Comparison of ENCODE assay signal across 10 cellular contexts in the genomic region with DNA sequence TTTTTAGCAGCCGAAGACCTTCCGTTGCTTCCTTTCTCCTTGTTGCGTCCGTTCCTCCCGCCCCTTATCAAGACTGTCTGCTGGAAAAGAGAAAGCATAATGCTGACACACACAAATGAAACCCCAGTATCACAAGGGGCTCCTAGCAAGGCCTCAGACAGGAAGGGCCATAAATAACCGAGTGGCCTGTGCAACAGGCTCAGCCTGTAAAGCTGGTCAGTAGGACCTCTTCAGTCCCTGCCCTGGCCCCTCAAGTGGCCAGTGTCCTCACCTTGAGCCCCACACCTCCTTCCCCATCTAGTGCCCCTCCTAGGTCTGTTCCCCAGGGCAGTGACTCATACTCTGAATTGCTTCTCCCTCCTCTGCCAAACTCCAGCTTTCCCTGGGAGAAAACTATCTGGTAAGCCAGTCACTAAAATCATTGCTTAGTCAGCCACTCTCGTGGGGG.
DNase-seq lines count a peak whose midpoint lies in the region; ATAC-seq and TF ChIP-seq lines count a peak whose summit lies in the region.
"Had no signal": no experiment of that assay in that cellular context is flagged by ENCODE, and none has a peak within 500 bp of the region (broad histone marks: within the 10 kb centered on the region; RNA-seq: fewer than 3 reads in every experiment).

No MANE protein-coding gene starts in this region.

- TF ChIP-seq CTCF in adrenal gland (IDR thresholded peaks at IDR 0.05): no peak
- no peak for TF ChIP-seq CTCF in GM10266 (IDR thresholded peaks at IDR 0.05; ENCODE audit: control insufficient read depth, insufficient read depth, low read depth, missing control alignments)

- peaks cover 7 to 26% of the 10 kb centered on the region in 2 donors for H3K4me1 ChIP-seq in adrenal gland (replicated peaks in 1 of 2)
- H3K4me1 ChIP-seq in right cardiac atrium (ENCODE audit: control insufficient read depth, insufficient read depth, low read length): peaks cover 6% of the 10 kb centered on the region
- H3K4me1 ChIP-seq in skeletal muscle tissue (ENCODE audit: control insufficient read depth in 3 of 3, insufficient read depth in 3 of 3, low read length in 3 of 3): peaks cover 0 to 9% (median 3%) of the 10 kb centered on the region in 3 donors

- H3K27ac ChIP-seq in adrenal gland (peak overlapping the region; percentile 51 to 87 (median 66)), right cardiac atrium (ENCODE audit: low read length) (peak overlapping the region; percentile 86), skeletal muscle tissue (ENCODE audit: low read depth, low read length) (peak overlapping the region; percentile 18)

- intact Hi-C loops in adrenal gland (cut with DNase I): loop anchor here in 1 of 2 donors (5.0 kb wide), 1 partner anchor 53 kb away; no protein-coding TSS in a partner anchor
- intact Hi-C loops in right cardiac atrium (cut with DNase I): loop anchor here in 1 of 4 donors (10.0 kb wide), 1 partner anchor 50 kb away; no protein-coding TSS in a partner anchor

- no peaks in the 10 kb centered on the region for H3K9me3 ChIP-seq in adrenal gland (replicated peaks in 1 of 3)
- no peaks in the 10 kb centered on the region for H3K9me3 ChIP-seq in right cardiac atrium (ENCODE audit: control insufficient read depth, low read length)
- no peaks in the 10 kb centered on the region for H3K9me3 ChIP-seq in skeletal muscle tissue (ENCODE audit: control insufficient read depth in 3 of 3, low read length in 3 of 3)

- H3K4me3 ChIP-seq in adrenal gland: no peak overlapping the region
- no peak overlapping the region for H3K4me3 ChIP-seq in right cardiac atrium (ENCODE audit: low read length)
- no peak overlapping the region for H3K4me3 ChIP-seq in skeletal muscle tissue (ENCODE audit: low read length in 3 of 3)

- TF ChIP-seq POLR2A in adrenal gland (IDR thresholded peaks at IDR 0.05): no peak

- ATAC-seq in right cardiac atrium: peak; percentile 86 to 93
- ATAC-seq in activated naive CD4-positive, alpha-beta T cell treated with anti-CD3 and anti-CD28 coated beads, Interleukin-2, amount 50 U/mL, for 72 hours: no peak
- ATAC-seq: activated T-cell treated with anti-CD3 and anti-CD28 coated beads, Interleukin-2, amount 50 U/mL, for 4 hours had no signal

- peak overlapping the region in 1 of 2 donors; percentile 13 for H3K27ac Mint-ChIP-seq in activated naive CD4-positive, alpha-beta T cell treated with anti-CD3 and anti-CD28 coated beads, Interleukin-2, amount 50 U/mL, for 72 hours

- no peak overlapping the region for H3K9ac ChIP-seq in skeletal muscle tissue (ENCODE audit: low read depth in 1 of 3, low read length in 3 of 3)

- no peaks in the 10 kb centered on the region for H3K27me3 ChIP-seq in adrenal gland
- no peaks in the 10 kb centered on the region for H3K27me3 ChIP-seq in right cardiac atrium (ENCODE audit: control insufficient read depth, insufficient read depth)
- no peaks in the 10 kb centered on the region for H3K27me3 ChIP-seq in skeletal muscle tissue (ENCODE audit: control insufficient read depth in 3 of 3, insufficient read depth in 3 of 3, low read length in 3 of 3)

- H3K9me3 Mint-ChIP-seq in activated naive CD4-positive, alpha-beta T cell treated with anti-CD3 and anti-CD28 coated beads, Interleukin-2, amount 50 U/mL, for 72 hours: no peaks in the 10 kb centered on the region
- H3K9me3 Mint-ChIP-seq: activated T-cell treated with anti-CD3 and anti-CD28 coated beads, Interleukin-2, amount 50 U/mL, for 4 hours had no signal

- no peaks in the 10 kb centered on the region for H3K36me3 ChIP-seq in adrenal gland (replicated peaks in 1 of 2)
- no peaks in the 10 kb centered on the region for H3K36me3 ChIP-seq in skeletal muscle tissue (ENCODE audit: control insufficient read depth in 3 of 3, insufficient read depth in 3 of 3, low read length in 3 of 3)

- 4 to 7% (median 7%) methylated on average over 7 of the region's 7 CpGs for WGBS in adrenal gland, 4 donors
- 5% methylated on average over 7 of the region's 7 CpGs for WGBS in right cardiac atrium

- DNase-seq in GM04503 (ENCODE audit: low read depth) (peak; percentile 72), adrenal gland (peak; percentile 42 to 72 (median 56)), right cardiac atrium (peak; percentile 37 to 68 (median 59)), GM10266 (ENCODE audit: extremely low spot score) (no peak), OCI-M1 (lab: John Stamatoyannopoulos, UW) (no peak), NCI-H2081 (lab: John Stamatoyannopoulos, UW) (no peak)
- no peak for DNase-seq in activated naive CD4-positive, alpha-beta T cell treated with anti-CD3 and anti-CD28 coated beads, Interleukin-2, amount 50 U/mL, for 72 hours (ENCODE audit: low spot score in 2 of 2)
- DNase-seq: activated T-cell treated with anti-CD3 and anti-CD28 coated beads, Interleukin-2, amount 50 U/mL, for 4 hours; stimulated activated CD4-positive, alpha-beta T cell treated with anti-CD3 and anti-CD28 coated beads, Interleukin-4, amount 100 ng/mL, for 4 hours had no signal

- H3K36me3 Mint-ChIP-seq in activated naive CD4-positive, alpha-beta T cell treated with anti-CD3 and anti-CD28 coated beads, Interleukin-2, amount 50 U/mL, for 72 hours: no peaks in the 10 kb centered on the region

Comparison
In these comparisons a context has a peak if more than half of its experiments do, and no peak if none do; other contexts are left out.
1. DNase-seq: peak in GM04503 (single experiment), adrenal gland (7 of 7) and right cardiac atrium (3 of 3); none in activated naive CD4-positive, alpha-beta T cell treated with anti-CD3 and anti-CD28 coated beads, Interleukin-2, amount 50 U/mL, for 72 hours (0 of 2), GM10266 (single experiment), OCI-M1 (single experiment) and NCI-H2081 (0 of 2).
2. H3K27ac ChIP-seq: peak in every context shown above with its lines; median percentile 86 in right cardiac atrium; 66 in adrenal gland; 18 in skeletal muscle tissue.
3. ATAC-seq: peak in right cardiac atrium (2 of 2); none in activated naive CD4-positive, alpha-beta T cell treated with anti-CD3 and anti-CD28 coated beads, Interleukin-2, amount 50 U/mL, for 72 hours (0 of 2).